ENCODE assay signal across 8 cellular contexts in genomic region chr10:59808896-59809643, GRCh38. TPM values are rescaled to one million over a fixed set of nuclear protein-coding genes. Genes with fewer than 3 reads are reported as not detected.
DNase-seq lines count a peak whose midpoint lies in the region; ATAC-seq and TF ChIP-seq lines count a peak whose summit lies in the region.

No MANE protein-coding gene starts in this region.

- H3K36me3 ChIP-seq in lung (ENCODE audit: control insufficient read depth in 2 of 2, insufficient read depth in 2 of 2, low read length in 2 of 2), result peaks cover 30 to 35% of the 10 kb centered on the region in 2 donors

- TF ChIP-seq CTCF in AG04449 (IDR thresholded peaks at IDR 0.05; ENCODE audit: insufficient read depth, low read length, missing control alignments) (peak; percentile 65), choroid plexus epithelial cell (conservative IDR thresholded peaks at IDR 0.05; ENCODE audit: low read depth, low read length) (peak; percentile 83), lung (IDR thresholded peaks at IDR 0.05; ENCODE audit: control extremely low read depth, extremely low read depth) (peak; percentile 42)

- 62 to 73% methylated on average over 5 of the region's 5 CpGs for WGBS in lung, 2 donors

- DNase-seq in AG04449 (ENCODE audit: low read depth, low spot score) (no peak), NCI-H1930 (lab: John Stamatoyannopoulos, UW) (peak; percentile 19 to 25), choroid plexus epithelial cell (ENCODE audit: low read depth) (peak; percentile 82), lung (ENCODE audit: low spot score) (peak; percentile 75)
- DNase-seq in stimulated activated CD8-positive, alpha-beta memory T cell treated with anti-CD3 and anti-CD28 coated beads, Interleukin-2, amount 100 ng/mL, for 1 hour (ENCODE audit: low read depth in 2 of 2), result peak; percentile 19 to 23

- CTCF ChIA-PET in AG04449 (lab: Yijun Ruan, JAX), result interaction anchor here (0.6 to 2.1 kb wide), 12 partner anchors 9 to 183 kb away, joined by 3 to 6 read pairs (median 4); no protein-coding TSS in a partner anchor

- POLR2A ChIA-PET in AG04449 (lab: Yijun Ruan, JAX), result no interaction called here

- peaks cover 0 to 5% of the 10 kb centered on the region in 2 donors for H3K4me1 ChIP-seq in lung (ENCODE audit: control insufficient read depth in 2 of 2, insufficient read depth in 2 of 2, low read length in 2 of 2)

- TF ChIP-seq POLR2A in GM18505 (IDR thresholded peaks at IDR 0.05; ENCODE audit: borderline replicate concordance, extremely low read depth, insufficient read depth, insufficient read length), result no peak

- peak; percentile 95 for ATAC-seq in GM18505 (IDR thresholded peaks at IDR 0.05; ENCODE audit: unreplicated experiment)
- ATAC-seq in HG02943 (IDR thresholded peaks at IDR 0.05; ENCODE audit: low read depth, unreplicated experiment), result peak; percentile 65
- peak; percentile 79 to 85 for ATAC-seq in activated CD4-positive, CD25-positive, alpha-beta regulatory T cell treated with anti-CD3 and anti-CD28 coated beads, Interleukin-2, amount 50 U/mL, for 24 hours
- peak; percentile 81 for ATAC-seq in lung (ENCODE audit: insufficient read depth, low FRiP score)

- H3K27ac ChIP-seq in lung (ENCODE audit: low read depth in 1 of 2, low read length in 1 of 2), result no peak overlapping the region

- H3K9me3 ChIP-seq in lung (ENCODE audit: control insufficient read depth in 2 of 2, insufficient read depth in 1 of 2, low read length in 1 of 2), result no peaks in the 10 kb centered on the region

- H3K27me3 ChIP-seq in lung (ENCODE audit: control insufficient read depth, insufficient read depth), result no peaks in the 10 kb centered on the region

- H3K4me3 ChIP-seq in AG04449 (ENCODE audit: low read depth, low read length), result no peak overlapping the region
- no peak overlapping the region for H3K4me3 ChIP-seq in choroid plexus epithelial cell (ENCODE audit: low read depth, low read length)
- H3K4me3 ChIP-seq in lung, result no peak overlapping the region

RNA-seq across cellular contexts. Expression of gene MRLN, which starts 55.8 kb away (rescaled TPM):
- under 1 TPM in 1 of 2 donors, not detected in 1; 0.98 TPM for total RNA-seq in lung
- polyA plus RNA-seq in lung, result under 1 TPM; 0.35 to 0.75 TPM
